10 cellular contexts compared by ENCODE assay signal in genomic region chr11:2099523-2100316, GRCh38. TPM values are rescaled to one million over a fixed set of nuclear protein-coding genes. Genes with fewer than 3 reads are reported as not detected.
DNase-seq lines count a peak whose midpoint lies in the region; FAIRE-seq and TF ChIP-seq lines count a peak whose summit lies in the region.
"Had no signal": no experiment of that assay in that cellular context is flagged by ENCODE, and none has a peak within 500 bp of the region (broad histone marks: within the 10 kb centered on the region; RNA-seq: fewer than 3 reads in every experiment).

No MANE protein-coding gene starts in this region.

- H3K4me3 ChIP-seq in SJSA1, result no peak overlapping the region
- H3K4me3 ChIP-seq in keratinocyte (ENCODE audit: control insufficient read depth in 2 of 3, extremely low read depth in 1 of 3, insufficient read depth in 2 of 3, low read depth in 1 of 3, low read length in 3 of 3), result no peak overlapping the region
- H3K4me3 ChIP-seq in spleen, result no peak overlapping the region

- H3K27ac ChIP-seq in SJSA1, result peak overlapping the region; percentile 43; the same call in 1 of the 2 replicates
- no peak overlapping the region for H3K27ac ChIP-seq in keratinocyte (ENCODE audit: control insufficient read depth, insufficient read depth, low read length)
- peak overlapping the region in 4 of 8 donors; percentile 4 to 57 (median 40) for H3K27ac ChIP-seq in spleen

- 68 to 82% (median 75%) methylated on average over 9 to 20 of the region's 20 CpGs for WGBS in spleen, 5 donors

- TF ChIP-seq CTCF in keratinocyte (optimal IDR thresholded peaks at IDR 0.05 in 1 of 3, IDR thresholded peaks at IDR 0.05 in 1 of 3, conservative IDR thresholded peaks at IDR 0.05 in 1 of 3; ENCODE audit: extremely low read depth in 1 of 3, insufficient read depth in 2 of 3, low read length in 3 of 3) (peak in 2 of 3 experiments; percentile 12 to 30), spleen (IDR thresholded peaks at IDR 0.05 in 8 of 11, conservative IDR thresholded peaks at IDR 0.05 in 3 of 11) (no peak)

- intact Hi-C loops in spleen (cut with DNase I; ENCODE audit: low total_unique reads), result no loop called here

- TF ChIP-seq POLR2A in spleen (IDR thresholded peaks at IDR 0.05), result no peak
- TF ChIP-seq POLR2A in erythroblast (IDR thresholded peaks at IDR 0.05; ENCODE audit: low read length), result no peak

- H3K4me2 ChIP-seq in keratinocyte (ENCODE audit: control insufficient read depth, extremely low read depth, insufficient read depth, low read depth, low read length), result peak overlapping the region; percentile 48

- H3K4me1 ChIP-seq in SJSA1 (replicated peaks) (peaks cover 62% of the 10 kb centered on the region), keratinocyte (ENCODE audit: control insufficient read depth, extremely low read depth, insufficient read depth, low read length) (peaks cover 12% of the 10 kb centered on the region), spleen (peaks cover 3 to 64% (median 24%) of the 10 kb centered on the region in 6 donors)

- DNase-seq in activated CD4-positive, CD25-positive, alpha-beta regulatory T cell treated with anti-CD3 and anti-CD28 coated beads, Interleukin-2, amount 50 U/mL, for 72 hours, result peak; percentile 29
- DNase-seq in activated CD4-positive, CD25-positive, alpha-beta regulatory T cell (lab: John Stamatoyannopoulos, UW), result no peak
- DNase-seq in SJSA1 (ENCODE audit: low read depth in 1 of 2, low spot score in 2 of 2) (no peak), keratinocyte (ENCODE audit: low read depth, low spot score) (peak; percentile 33), spleen (peak; percentile 61), erythroblast (lab: John Stamatoyannopoulos, UW) (no peak), ecto neural progenitor cell (ENCODE audit: low spot score) (no peak)
- no peak for DNase-seq in activated CD4-positive, alpha-beta T cell treated with anti-CD3 and anti-CD28 coated beads, Interleukin-2, amount 50 U/mL, for 4 hours
- DNase-seq: activated CD4-positive, alpha-beta T cell treated with anti-CD3 and anti-CD28 coated beads for 1 hour; NCI-H524 had no signal

- no peak overlapping the region for H3K9ac ChIP-seq in keratinocyte (ENCODE audit: control insufficient read depth, extremely low read depth, insufficient read depth, low read length)

- H3K27me3 ChIP-seq in SJSA1 (replicated peaks) (no peaks in the 10 kb centered on the region), keratinocyte (ENCODE audit: control insufficient read depth, extremely low read depth, insufficient read depth, low read length) (peaks cover 77% of the 10 kb centered on the region), spleen (replicated peaks in 1 of 7) (peaks cover 0 to 3% (median 0%) of the 10 kb centered on the region in 7 donors)

- no peaks in the 10 kb centered on the region for H3K79me2 ChIP-seq in keratinocyte (ENCODE audit: control insufficient read depth, insufficient read depth, low read length)

- no peak overlapping the region for H2AFZ ChIP-seq in keratinocyte (ENCODE audit: control insufficient read depth, low read length)

- no peaks in the 10 kb centered on the region for H3K9me1 ChIP-seq in keratinocyte (ENCODE audit: control insufficient read depth, extremely low read depth, insufficient read depth, low read length)

- dilution Hi-C loops in keratinocyte (cut with MboI; ENCODE audit: extremely low pct_ligation_motif_present, low sequenced_read_pairs), result no loop called here

- H3K9me3 ChIP-seq in SJSA1 (replicated peaks), result no peaks in the 10 kb centered on the region
- H3K9me3 ChIP-seq in keratinocyte (ENCODE audit: control insufficient read depth, low read depth, low read length), result no peaks in the 10 kb centered on the region
- H3K9me3 ChIP-seq in spleen, result no peaks in the 10 kb centered on the region

- peaks cover 3% of the 10 kb centered on the region for H4K20me1 ChIP-seq in keratinocyte (ENCODE audit: control insufficient read depth, extremely low read depth, insufficient read depth, low read length)

- H3K36me3 ChIP-seq in SJSA1 (peaks cover 4% of the 10 kb centered on the region; the same call in 1 of the 2 replicates), keratinocyte (ENCODE audit: control insufficient read depth in 2 of 2, extremely low read depth in 1 of 2, insufficient read depth in 2 of 2, low read length in 2 of 2) (no peaks in the 10 kb centered on the region), spleen (no peaks in the 10 kb centered on the region)

- FAIRE-seq in keratinocyte (lab: Jason Lieb, UNC), result no peak

RNA-seq across cellular contexts. Expression of gene IGF2, which starts 39.5 kb away (rescaled TPM):
- 29.7 and 31.5 TPM in 2 replicates for total RNA-seq in SJSA1 (2014; rRNA removed; shearing (Covaris generic))
- polyA plus RNA-seq in keratinocyte (0.01 TPM in 2 of 3 replicates, not detected in the other), spleen (1 to 10 TPM in 2 of 3 donors, under 1 TPM in 1; 0.74 to 9.8 (median 4.0) TPM)
- polyA plus RNA-seq in keratinocyte (2011; ENCODE audit: low read depth), result 0.86 TPM
- 0.02 and 0.08 TPM in 2 replicates for polyA plus RNA-seq in keratinocyte (2011; cell fraction: cytosol; rRNA removed)
- polyA plus RNA-seq in keratinocyte (2011; cell fraction: nucleus; rRNA removed), result 0.11 and 0.15 TPM in 2 replicates
- polyA plus RNA-seq in keratinocyte (2012; ENCODE audit: low replicate concordance), result 0.63 and 1.9 TPM in 2 replicates
- 0.85 TPM in 1 of 3 replicates, not detected in the others for polyA minus RNA-seq in keratinocyte
- not detected for polyA minus RNA-seq in keratinocyte (2011; cell fraction: cytosol; rRNA and poly(A)+ RNA removed)
- polyA minus RNA-seq in keratinocyte (2011; cell fraction: nucleus; rRNA and poly(A)+ RNA removed), result 0.11 TPM in 1 of 2 replicates, not detected in the other
- 10 to 100 TPM; 10.2 to 66.6 (median 25.7) TPM for total RNA-seq in spleen

Comparison
In these comparisons a context has a peak if more than half of its experiments do, and no peak if none do; other contexts are left out.
1. DNase-seq: peak in activated CD4-positive, CD25-positive, alpha-beta regulatory T cell treated with anti-CD3 and anti-CD28 coated beads, Interleukin-2, amount 50 U/mL, for 72 hours (single experiment), keratinocyte (single experiment) and spleen (single experiment); none in activated CD4-positive, CD25-positive, alpha-beta regulatory T cell (0 of 4), SJSA1 (0 of 2), activated CD4-positive, alpha-beta T cell treated with anti-CD3 and anti-CD28 coated beads, Interleukin-2, amount 50 U/mL, for 4 hours (0 of 2), erythroblast (0 of 2) and ecto neural progenitor cell (single experiment).
2. CTCF ChIP-seq: peak in keratinocyte (2 of 3); none in spleen (0 of 11).